Comparison of ENCODE assay signal across 27 cellular contexts in genomic region chr20:19969106-19969505, GRCh38. TPM values are rescaled to one million over a fixed set of nuclear protein-coding genes. Genes with fewer than 3 reads are reported as not detected.
DNase-seq lines count a peak whose midpoint lies in the region; ATAC-seq and TF ChIP-seq lines count a peak whose summit lies in the region.
"Had no signal": no experiment of that assay in that cellular context is flagged by ENCODE, and none has a peak within 500 bp of the region (broad histone marks: within the 10 kb centered on the region; RNA-seq: fewer than 3 reads in every experiment).

No MANE protein-coding gene starts in this region.

- no peak overlapping the region for H3K14ac ChIP-seq in neuronal stem cell (ENCODE audit: low read length)

- H3K9me3 Mint-ChIP-seq in CD4-positive, CD25-positive, alpha-beta regulatory T cell: no peaks in the 10 kb centered on the region
- H3K9me3 Mint-ChIP-seq in Caco-2 (ENCODE audit: unreplicated experiment): no peaks in the 10 kb centered on the region
- H3K9me3 Mint-ChIP-seq: activated B cell treated with CpG ODN at 0.5 μM for 24 hours; activated naive CD4-positive, alpha-beta T cell treated with anti-CD3 and anti-CD28 coated beads, Interleukin-2, amount 50 U/mL, for 24 hours; nephron; type B pancreatic cell had no signal

- H2AFZ ChIP-seq in neuronal stem cell (ENCODE audit: low read length): no peak overlapping the region

- peak overlapping the region; percentile 10 for H3K27ac ChIP-seq in CD4-positive, CD25-positive, alpha-beta regulatory T cell (ENCODE audit: insufficient read depth, low read length, poor library complexity, severe bottlenecking)
- H3K27ac ChIP-seq in angular gyrus (ENCODE audit: low read depth, low read length) (peak overlapping the region; percentile 2), neuronal stem cell (replicated peaks; ENCODE audit: low read length) (no peak overlapping the region), uterus (no peak overlapping the region)
- H3K27ac ChIP-seq: BLaER1 treated with 17β-estradiol and CSF1 and Interleukin-3, amounts not matched to agents 10 nM and 100 nM; coronary artery; ovary; Peyer's patch had no signal

- H3K27me3 Mint-ChIP-seq in CD4-positive, CD25-positive, alpha-beta regulatory T cell: no peaks in the 10 kb centered on the region
- no peaks in the 10 kb centered on the region for H3K27me3 Mint-ChIP-seq in Caco-2 (ENCODE audit: insufficient read depth, unreplicated experiment)
- H3K27me3 Mint-ChIP-seq: activated B cell treated with CpG ODN at 0.5 μM for 24 hours; activated naive CD4-positive, alpha-beta T cell treated with anti-CD3 and anti-CD28 coated beads, Interleukin-2, amount 50 U/mL, for 24 hours; type B pancreatic cell had no signal

- peak overlapping the region; percentile 31 for H4K91ac ChIP-seq in neuronal stem cell (ENCODE audit: low read depth, low read length, poor library complexity)

- H3K36me3 ChIP-seq in CD4-positive, CD25-positive, alpha-beta regulatory T cell (ENCODE audit: control insufficient read depth, insufficient read depth, low read length): no peaks in the 10 kb centered on the region
- no peaks in the 10 kb centered on the region for H3K36me3 ChIP-seq in Caco-2 (ENCODE audit: control insufficient read depth, insufficient read depth, low read length)
- peaks cover 1 to 4% of the 10 kb centered on the region in 2 donors for H3K36me3 ChIP-seq in neuronal stem cell (replicated peaks in 1 of 2; ENCODE audit: control insufficient read depth in 2 of 2, insufficient read depth in 2 of 2, low read length in 2 of 2)
- H3K36me3 ChIP-seq in uterus: no peaks in the 10 kb centered on the region
- H3K36me3 ChIP-seq: ovary had no signal

- H3K79me1 ChIP-seq in neuronal stem cell (ENCODE audit: low read depth, low read length): no peaks in the 10 kb centered on the region

- no peaks in the 10 kb centered on the region for H3K36me3 Mint-ChIP-seq in CD4-positive, CD25-positive, alpha-beta regulatory T cell
- peaks cover 5% of the 10 kb centered on the region for H3K36me3 Mint-ChIP-seq in Caco-2 (ENCODE audit: insufficient read depth, unreplicated experiment)

- no peak overlapping the region for H2BK15ac ChIP-seq in neuronal stem cell (ENCODE audit: low read length)

- intact Hi-C loops in Caco-2 (cut with micrococcal nuclease; ENCODE audit: unreplicated experiment): no loop called here
- intact Hi-C loops in uterus (cut with DNase I; ENCODE audit: low total_unique reads): no loop called here

- DNase-seq in CD4-positive, CD25-positive, alpha-beta regulatory T cell: no peak
- DNase-seq in Caco-2 (no peak), neuronal stem cell (ENCODE audit: low spot score) (no peak), iPS-NIHi7 (ENCODE audit: extremely low spot score) (no peak), dedifferentiated amniotic fluid mesenchymal stem cell (ENCODE audit: extremely low spot score) (no peak), uterus (no peak)
- DNase-seq: activated B cell treated with CpG ODN at 0.5 μM for 24 hours; anterior cingulate cortex; EL; esophagus squamous epithelium; hypothalamus; left lung; NCI-H1092; NCI-H1694 treated with DMSO at 0.1 percent for 48 hours; NCI-H2171; NCI-H510A; NK-92 treated with Interleukin-12 subunit alpha and Interleukin-12 subunit beta, amount 100 ng/mL, for 24 hours; ovary; retina; stimulated activated CD4-positive, alpha-beta T cell treated with anti-CD3 and anti-CD28 coated beads, Interleukin-2, amount 100 ng/mL, for 24 hours had no signal

- CTCF ChIA-PET in Caco-2 (lab: Charles Lee): no interaction called here

- peak overlapping the region; percentile 1 to 73 (median 57) for H3K27ac Mint-ChIP-seq in CD4-positive, CD25-positive, alpha-beta regulatory T cell
- peak overlapping the region; percentile 49 for H3K27ac Mint-ChIP-seq in Caco-2 (ENCODE audit: unreplicated experiment)
- H3K27ac Mint-ChIP-seq: activated B cell treated with CpG ODN at 0.5 μM for 24 hours; activated naive CD4-positive, alpha-beta T cell treated with anti-CD3 and anti-CD28 coated beads, Interleukin-2, amount 50 U/mL, for 24 hours; nephron had no signal

- no peaks in the 10 kb centered on the region for H3K27me3 ChIP-seq in CD4-positive, CD25-positive, alpha-beta regulatory T cell (ENCODE audit: control insufficient read depth, insufficient read depth, low read length)
- H3K27me3 ChIP-seq in Caco-2 (replicated peaks; ENCODE audit: control insufficient read depth, insufficient read depth, low read length) (no peaks in the 10 kb centered on the region), neuronal stem cell (ENCODE audit: control insufficient read depth in 3 of 3, insufficient read depth in 3 of 3, low read depth in 1 of 3, low read length in 3 of 3) (peaks cover 0 to 2% (median 0%) of the 10 kb centered on the region in 3 experiments), uterus (no peaks in the 10 kb centered on the region)
- H3K27me3 ChIP-seq: BLaER1 treated with 17β-estradiol and CSF1 and Interleukin-3, amounts not matched to agents 10 nM and 100 nM; esophagus squamous epithelium; left lung; ovary; Peyer's patch had no signal

- BruUV-seq in Caco-2 (replicated peaks; lab: Mats Ljungman, UMichigan): no TSS peak

- H3K4ac ChIP-seq in neuronal stem cell (ENCODE audit: low read length): no peak overlapping the region

- H3K4me3 ChIP-seq in CD4-positive, CD25-positive, alpha-beta regulatory T cell (ENCODE audit: low read depth, low read length): peak overlapping the region; percentile 39
- H3K4me3 ChIP-seq in Caco-2 (ENCODE audit: low read depth, low read length): no peak overlapping the region
- H3K4me3 ChIP-seq in neuronal stem cell (ENCODE audit: low read length in 2 of 2): no peak overlapping the region
- H3K4me3 ChIP-seq in uterus: no peak overlapping the region
- H3K4me3 ChIP-seq: BLaER1 treated with 17β-estradiol and CSF1 and Interleukin-3, amounts not matched to agents 10 nM and 100 nM; coronary artery; esophagus squamous epithelium; left lung; ovary; Peyer's patch had no signal

- H2AK5ac ChIP-seq in neuronal stem cell (ENCODE audit: low read depth, low read length): no peak overlapping the region

- H2BK5ac ChIP-seq in neuronal stem cell (ENCODE audit: low read length): no peak overlapping the region

- H2BK120ac ChIP-seq in neuronal stem cell (ENCODE audit: low read depth, low read length): no peak overlapping the region

- no peak overlapping the region for H4K8ac ChIP-seq in neuronal stem cell (ENCODE audit: low read depth, low read length)

- H3K23ac ChIP-seq in neuronal stem cell (ENCODE audit: low read depth, low read length, poor library complexity): no peak overlapping the region

- no peak overlapping the region for H2BK12ac ChIP-seq in neuronal stem cell (ENCODE audit: low read length)

- no peak for TF ChIP-seq CTCF in Caco-2 (IDR thresholded peaks at IDR 0.05; ENCODE audit: insufficient read depth in 1 of 2, low read depth in 1 of 2, low read length in 1 of 2, severe bottlenecking in 1 of 2, unreplicated experiment in 1 of 2)
- TF ChIP-seq CTCF in uterus (IDR thresholded peaks at IDR 0.05): no peak

- H3K4me1 Mint-ChIP-seq in CD4-positive, CD25-positive, alpha-beta regulatory T cell: peaks cover 8 to 29% (median 23%) of the 10 kb centered on the region in 4 donors
- peaks cover 48% of the 10 kb centered on the region for H3K4me1 Mint-ChIP-seq in Caco-2 (ENCODE audit: low read depth, unreplicated experiment)

- TF ChIP-seq POLR2A in uterus (IDR thresholded peaks at IDR 0.05): no peak

- WGBS in neuronal stem cell (ENCODE audit: extremely low coverage in 2 of 2, insufficient read length in 2 of 2, insufficient replicate concordance in 1 of 2), 2 donors: no CpG with 5 or more reads among the region's 5 CpGs

- H3K4me2 ChIP-seq in neuronal stem cell (ENCODE audit: insufficient read depth, low read length, poor library complexity, severe bottlenecking): no peak overlapping the region

- peak overlapping the region in 2 of 4 donors; percentile 4 to 17 for H3K4me3 Mint-ChIP-seq in CD4-positive, CD25-positive, alpha-beta regulatory T cell
- no peak overlapping the region for H3K4me3 Mint-ChIP-seq in Caco-2 (ENCODE audit: unreplicated experiment)
- H3K4me3 Mint-ChIP-seq: activated B cell treated with CpG ODN at 0.5 μM for 24 hours; activated naive CD4-positive, alpha-beta T cell treated with anti-CD3 and anti-CD28 coated beads, Interleukin-2, amount 50 U/mL, for 24 hours; nephron; type B pancreatic cell had no signal

- POLR2A ChIA-PET in Caco-2 (lab: Charles Lee): no interaction called here

- no peak overlapping the region for H3K9ac ChIP-seq in neuronal stem cell (ENCODE audit: low read depth, low read length, poor library complexity)
- H3K9ac ChIP-seq: BLaER1 treated with 17β-estradiol and CSF1 and Interleukin-3, amounts not matched to agents 10 nM and 100 nM had no signal

- H3K4me1 ChIP-seq in CD4-positive, CD25-positive, alpha-beta regulatory T cell (ENCODE audit: control insufficient read depth, insufficient read depth, low read length, poor library complexity, severe bottlenecking): peaks cover 16% of the 10 kb centered on the region
- H3K4me1 ChIP-seq in Caco-2 (peaks cover 39% of the 10 kb centered on the region), neuronal stem cell (ENCODE audit: control insufficient read depth in 2 of 2, insufficient read depth in 1 of 2, low read depth in 1 of 2, low read length in 2 of 2) (peaks cover 0 to 2% of the 10 kb centered on the region in 2 donors), uterus (peaks cover 3 to 4% of the 10 kb centered on the region in 2 donors)

- ATAC-seq in CD4-positive, CD25-positive, alpha-beta regulatory T cell (ENCODE audit: low read depth in 2 of 2): no peak
- ATAC-seq: left lung had no signal

- no peaks in the 10 kb centered on the region for H3K9me3 ChIP-seq in CD4-positive, CD25-positive, alpha-beta regulatory T cell (ENCODE audit: control insufficient read depth in 2 of 2, low read length in 2 of 2)
- H3K9me3 ChIP-seq in Caco-2 (no peaks in the 10 kb centered on the region), neuronal stem cell (replicated peaks in 1 of 2; ENCODE audit: control insufficient read depth in 2 of 2, insufficient read depth in 1 of 2, low read depth in 1 of 2, low read length in 2 of 2) (no peaks in the 10 kb centered on the region), uterus (no peaks in the 10 kb centered on the region)
- H3K9me3 ChIP-seq: BLaER1 treated with 17β-estradiol and CSF1 and Interleukin-3, amounts not matched to agents 10 nM and 100 nM; esophagus squamous epithelium; left lung; ovary; Peyer's patch had no signal

- H3K18ac ChIP-seq in neuronal stem cell (ENCODE audit: low read length): no peak overlapping the region

RNA-seq across cellular contexts. Expression of gene NAA20, which starts 48.1 kb away (rescaled TPM):
- total RNA-seq in CD4-positive, CD25-positive, alpha-beta regulatory T cell: 19.6 TPM
- 10 to 100 TPM; 69.1 to 77.4 (median 71.5) TPM for polyA plus RNA-seq in CD4-positive, CD25-positive, alpha-beta regulatory T cell
- total RNA-seq in Caco-2 (2022) (77.5 and 81.5 TPM in 2 replicates), uterus (10 to 100 TPM; 24.7 to 55.7 (median 35.2) TPM)
- 28.6 TPM for polyA plus RNA-seq in neuronal stem cell (2013, experiment 1 of 2)
- polyA plus RNA-seq in neuronal stem cell (2013, experiment 2 of 2): 29.3 TPM

Comparison
In these comparisons a context has a peak if more than half of its experiments do, and no peak if none do; other contexts are left out.
1. H3K27ac ChIP-seq: peak in CD4-positive, CD25-positive, alpha-beta regulatory T cell (single experiment) and angular gyrus (single experiment); none in neuronal stem cell (single experiment) and uterus (0 of 2).